ENCODE assay signal across 8 cellular contexts in genomic region chr13:26253787-26254582, GRCh38.
DNase-seq lines count a peak whose midpoint lies in the region; ATAC-seq and TF ChIP-seq lines count a peak whose summit lies in the region.

Gene CDK8 (plus strand): TSS chr13:26254129. CDS start chr13:26254642, 513 bp downstream.

- H3K36me3 Mint-ChIP-seq in central memory CD8-positive, alpha-beta T cell (ENCODE audit: insufficient read depth), result peaks cover 9% of the 10 kb centered on the region

- no peaks in the 10 kb centered on the region for H3K27me3 Mint-ChIP-seq in central memory CD8-positive, alpha-beta T cell

- H3K4me1 Mint-ChIP-seq in central memory CD8-positive, alpha-beta T cell, result peaks cover 36% of the 10 kb centered on the region

- DNase-seq in AG20443 (ENCODE audit: low spot score) (peak; percentile 92), NCI-H446 treated with DMSO at 0.1 percent for 48 hours (lab: John Stamatoyannopoulos, UW) (peak; percentile 82), islet precursor cell (peak; percentile 94)
- peak; percentile 79 to 86 for DNase-seq in central memory CD8-positive, alpha-beta T cell (ENCODE audit: low spot score in 2 of 2)
- peak; percentile 83 for DNase-seq in stimulated activated CD4-positive, alpha-beta T cell treated with anti-CD3 and anti-CD28 coated beads, Interleukin-12 subunit alpha, Interleukin-12 subunit beta, amount 100 ng/mL, for 4 hours

- peak within 1 kb of the TSS; percentile 85 for H3K4me3 Mint-ChIP-seq in central memory CD8-positive, alpha-beta T cell

- H3K9me3 Mint-ChIP-seq in central memory CD8-positive, alpha-beta T cell, result no peaks in the 10 kb centered on the region

- H3K27ac Mint-ChIP-seq in central memory CD8-positive, alpha-beta T cell (ENCODE audit: low read depth), result peak within 1 kb of the TSS; percentile 79

- ATAC-seq in HG03378 (IDR thresholded peaks at IDR 0.05; ENCODE audit: unreplicated experiment), result peak; percentile 88
- peak; percentile 91 for ATAC-seq in activated CD4-positive, CD25-positive, alpha-beta regulatory T cell treated with anti-CD3 and anti-CD28 coated beads, Interleukin-2, amount 50 U/mL, for 24 hours
- peak; percentile 85 for ATAC-seq in central memory CD8-positive, alpha-beta T cell (replicated peaks; ENCODE audit: extremely low read depth, poor library complexity, severe bottlenecking)

- TF ChIP-seq POLR2A in GM19099 (IDR thresholded peaks at IDR 0.05; ENCODE audit: extremely low read depth, insufficient read length, low read depth), result peak; percentile 76

Comparison
In these comparisons a context has a peak if more than half of its experiments do, and no peak if none do; other contexts are left out.
1. Peak in every context shown above with its lines: DNase-seq and ATAC-seq.